9 cellular contexts compared by ENCODE assay signal in genomic region chr10:118106426-118106825, GRCh38. TPM values are rescaled to one million over a fixed set of nuclear protein-coding genes. Genes with fewer than 3 reads are reported as not detected.
DNase-seq lines count a peak whose midpoint lies in the region; ATAC-seq and TF ChIP-seq lines count a peak whose summit lies in the region.
"Had no signal": no experiment of that assay in that cellular context is flagged by ENCODE, and none has a peak within 500 bp of the region (broad histone marks: within the 10 kb centered on the region; RNA-seq: fewer than 3 reads in every experiment).

No MANE protein-coding gene starts in this region.

- H2BK15ac ChIP-seq in mesenchymal stem cell (ENCODE audit: low read depth, poor library complexity, severe bottlenecking), result no peak overlapping the region

- H3K4me1 ChIP-seq in mesenchymal stem cell (ENCODE audit: control insufficient read depth, insufficient read depth, low read depth, low read length) (no peaks in the 10 kb centered on the region), aorta (ENCODE audit: control insufficient read depth in 1 of 2, insufficient read depth in 2 of 2, low read length in 2 of 2) (no peaks in the 10 kb centered on the region)

- H3K4me3 ChIP-seq in Jurkat, Clone E6-1 (ENCODE audit: low read length), result no peak overlapping the region
- H3K4me3 ChIP-seq in brain microvascular endothelial cell (ENCODE audit: low read depth, low read length) (no peak overlapping the region), mesenchymal stem cell (ENCODE audit: insufficient read depth in 1 of 2, low read depth in 1 of 2, low read length in 2 of 2) (no peak overlapping the region), aorta (ENCODE audit: low read length in 2 of 2) (no peak overlapping the region)

- no peak overlapping the region for H2AK5ac ChIP-seq in mesenchymal stem cell (ENCODE audit: low read length, severe bottlenecking)

- peak; percentile 67 for TF ChIP-seq CTCF in brain microvascular endothelial cell (IDR thresholded peaks at IDR 0.05; ENCODE audit: low read depth, low read length, missing control alignments)

- ATAC-seq in GM19324 (IDR thresholded peaks at IDR 0.05; ENCODE audit: low FRiP score, unreplicated experiment) (no peak), HG03442 (IDR thresholded peaks at IDR 0.05; ENCODE audit: unreplicated experiment) (no peak), aorta (ENCODE audit: low FRiP score) (no peak)

- no peak overlapping the region for H3K4ac ChIP-seq in mesenchymal stem cell (ENCODE audit: low read depth in 1 of 2, low read length in 2 of 2)

- H3K27ac ChIP-seq in brain microvascular endothelial cell (no peak overlapping the region), mesenchymal stem cell (ENCODE audit: low read length, poor library complexity, severe bottlenecking) (no peak overlapping the region), aorta (ENCODE audit: low read depth in 1 of 2, low read length in 2 of 2) (no peak overlapping the region)

- DNase-seq in ELF-1 (ENCODE audit: low read depth, low spot score) (peak; percentile 34), brain microvascular endothelial cell (peak; percentile 41), mesenchymal stem cell (peak; percentile 11), NK-92 (lab: John Stamatoyannopoulos, UW; ENCODE audit: unreplicated experiment) (no peak), aorta (no peak)
- peak; percentile 16 for DNase-seq in Jurkat, Clone E6-1 (ENCODE audit: low read depth, low spot score)
- DNase-seq: activated naive CD8-positive, alpha-beta T cell treated with anti-CD3 and anti-CD28 coated beads, Interleukin-2, amount 10 ng/mL, durations not matched to agents 7 days and 5 days had no signal

- no peak overlapping the region for H3K18ac ChIP-seq in mesenchymal stem cell (ENCODE audit: low read depth in 1 of 2, low read length in 2 of 2)

- H3K23ac ChIP-seq in mesenchymal stem cell (ENCODE audit: low read length in 2 of 2), result no peak overlapping the region

- H4K8ac ChIP-seq in mesenchymal stem cell (ENCODE audit: low read length), result no peak overlapping the region

- intact Hi-C loops in aorta (cut with DNase I), result loop anchor here in 1 of 2 donors (10.0 kb wide), 1 partner anchor 572 kb away; no protein-coding TSS in a partner anchor

- no peaks in the 10 kb centered on the region for H3K79me1 ChIP-seq in mesenchymal stem cell (replicated peaks; ENCODE audit: low read length, poor library complexity, severe bottlenecking)

- H3K9ac ChIP-seq in mesenchymal stem cell (ENCODE audit: low read length), result no peak overlapping the region

- H3K14ac ChIP-seq in mesenchymal stem cell (ENCODE audit: low read length in 2 of 2), result no peak overlapping the region

- H3K27me3 ChIP-seq in brain microvascular endothelial cell (replicated peaks) (no peaks in the 10 kb centered on the region), mesenchymal stem cell (ENCODE audit: control insufficient read depth in 1 of 2, insufficient read depth in 1 of 2, low read length in 2 of 2) (peaks cover 0 to 3% of the 10 kb centered on the region in 2 experiments), aorta (ENCODE audit: control insufficient read depth in 1 of 2, insufficient read depth in 2 of 2, low read length in 1 of 2) (no peaks in the 10 kb centered on the region)

- no peaks in the 10 kb centered on the region for H3K9me3 ChIP-seq in mesenchymal stem cell (ENCODE audit: control insufficient read depth, low read length)
- H3K9me3 ChIP-seq in aorta (ENCODE audit: control insufficient read depth, low read length), result no peaks in the 10 kb centered on the region

- no peak overlapping the region for H4K91ac ChIP-seq in mesenchymal stem cell (ENCODE audit: low read length)

- H3K4me2 ChIP-seq in mesenchymal stem cell (ENCODE audit: low read length, poor library complexity, severe bottlenecking), result no peak overlapping the region

- no peak overlapping the region for H2BK5ac ChIP-seq in mesenchymal stem cell (ENCODE audit: low read depth, low read length, poor library complexity, severe bottlenecking)

- 31% methylated on average over 3 of the region's 3 CpGs for WGBS in mesenchymal stem cell
- WGBS in aorta, 2 donors, result 48 to 51% methylated on average over 3 of the region's 3 CpGs

- no peak overlapping the region for H2BK12ac ChIP-seq in mesenchymal stem cell (ENCODE audit: low read length in 2 of 2)

- no peak overlapping the region for H2AFZ ChIP-seq in mesenchymal stem cell (ENCODE audit: low read depth, low read length)

- in situ Hi-C loops in brain microvascular endothelial cell (cut with HindIII; ENCODE audit: low pct_ligation_motif_present, low sequenced_read_pairs), result no loop called here

- H2BK120ac ChIP-seq in mesenchymal stem cell (ENCODE audit: low read depth, low read length), result no peak overlapping the region

- H3K36me3 ChIP-seq in brain microvascular endothelial cell (replicated peaks), result no peaks in the 10 kb centered on the region
- no peaks in the 10 kb centered on the region for H3K36me3 ChIP-seq in mesenchymal stem cell (ENCODE audit: control insufficient read depth in 1 of 2, insufficient read depth in 2 of 2, low read depth in 1 of 2, low read length in 2 of 2)
- H3K36me3 ChIP-seq in aorta (ENCODE audit: control insufficient read depth in 1 of 2, insufficient read depth in 2 of 2, low read length in 1 of 2), result no peaks in the 10 kb centered on the region

RNA-seq across cellular contexts. Expression of gene RAB11FIP2, which starts 59.7 kb away (rescaled TPM):
- polyA plus RNA-seq in Jurkat, Clone E6-1 (2012; ENCODE audit: insufficient read depth, insufficient read length), result 11.4 TPM
- 14.3 TPM for polyA plus RNA-seq in mesenchymal stem cell (2013, experiment 1 of 2)
- polyA plus RNA-seq in mesenchymal stem cell (2013, experiment 2 of 2), result 15.3 TPM
- 10 to 100 TPM; 24.7 to 25.1 TPM for total RNA-seq in aorta
- polyA plus RNA-seq in aorta, result 1 to 10 TPM; 5.4 to 8.2 TPM

Comparison
In these comparisons a context has a peak if more than half of its experiments do, and no peak if none do; other contexts are left out.
1. DNase-seq: peak in ELF-1 (single experiment), Jurkat, Clone E6-1 (single experiment), brain microvascular endothelial cell (single experiment) and mesenchymal stem cell (single experiment); none in NK-92 (single experiment) and aorta (0 of 2).